ENCODE assay signal across 14 cellular contexts in the genomic region with DNA sequence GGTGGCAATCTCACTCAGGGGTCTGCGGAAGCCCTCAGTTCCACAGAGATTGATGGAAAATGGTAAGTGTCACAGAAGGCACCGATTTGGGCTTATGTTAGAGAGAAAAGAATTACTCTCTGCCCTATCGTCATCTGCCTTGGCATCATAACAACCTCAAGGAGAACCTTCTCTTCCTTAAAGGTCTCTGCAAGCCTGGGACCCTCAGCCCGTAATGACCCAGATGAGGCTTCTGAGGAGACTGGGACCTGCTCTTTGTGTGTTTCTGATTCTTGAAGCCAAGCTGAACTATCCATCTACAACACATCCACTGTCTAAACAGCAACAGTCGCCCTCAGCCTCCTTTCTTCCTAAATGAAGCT.
DNase-seq lines count a peak whose midpoint lies in the region; ATAC-seq and TF ChIP-seq lines count a peak whose summit lies in the region.
"Had no signal": no experiment of that assay in that cellular context is flagged by ENCODE, and none has a peak within 500 bp of the region (broad histone marks: within the 10 kb centered on the region; RNA-seq: fewer than 3 reads in every experiment).

No MANE protein-coding gene starts in this region.

- DNase-seq in RWPE1 (ENCODE audit: low spot score) (no peak), HT-29 (ENCODE audit: low spot score) (no peak), NCI-H1694 (lab: John Stamatoyannopoulos, UW) (no peak)
- DNase-seq in activated CD4-positive, CD25-positive, alpha-beta regulatory T cell treated with anti-CD3 and anti-CD28 coated beads, Interleukin-2, amount 50 U/mL, for 72 hours = no peak
- DNase-seq: NCI-H1048 had no signal

- no peaks in the 10 kb centered on the region for H3K27me3 ChIP-seq in layer of hippocampus (ENCODE audit: control insufficient read depth, insufficient read depth, low read length)
- H3K27me3 ChIP-seq: BLaER1 treated with 17β-estradiol and CSF1 and Interleukin-3, amounts not matched to agents 10 nM and 100 nM; dorsolateral prefrontal cortex; pancreas; spleen had no signal

- ATAC-seq in GM21723 (IDR thresholded peaks at IDR 0.05; ENCODE audit: unreplicated experiment) (peak; percentile 8), HG03139 (IDR thresholded peaks at IDR 0.05; ENCODE audit: unreplicated experiment) (no peak)
- ATAC-seq: stimulated activated memory B cell treated with anti-CD40 and anti-IgM and Interleukin-4, amounts not matched to agents 10 μg/mL and 1 μg/mL and 100 μg/mL, for 72 hours had no signal

- H3K27ac ChIP-seq in 22Rv1 = no peak overlapping the region
- H3K27ac ChIP-seq in RWPE1 = no peak overlapping the region
- H3K27ac ChIP-seq in layer of hippocampus (ENCODE audit: low read depth, low read length) = peak overlapping the region; percentile 8
- H3K27ac ChIP-seq: BLaER1 treated with 17β-estradiol and CSF1 and Interleukin-3, amounts not matched to agents 10 nM and 100 nM; pancreas had no signal

- POLR2A ChIA-PET in RWPE1 (lab: Yijun Ruan, JAX; ENCODE audit: low non-redundant PET) = no interaction called here

- TF ChIP-seq CTCF in 22Rv1 (IDR thresholded peaks at IDR 0.05) (peak; percentile 70), RWPE1 (conservative IDR thresholded peaks at IDR 0.05; ENCODE audit: low read depth) (peak; percentile 39)

- CTCF ChIA-PET in RWPE1 (lab: Yijun Ruan, JAX) = interaction anchor here (0.6 to 4.9 kb wide), 3 partner anchors 195 to 513 kb away, joined by 3 to 35 read pairs (median 3); no protein-coding TSS in a partner anchor
